ENCODE assay signal across 22 cellular contexts in genomic region chr2:224110811-224111210, GRCh38.
"Had no signal": no experiment of that assay in that cellular context is flagged by ENCODE, and none has a peak within 500 bp of the region (broad histone marks: within the 10 kb centered on the region; RNA-seq: fewer than 3 reads in every experiment).

No MANE protein-coding gene starts in this region.

- H3K9me3 Mint-ChIP-seq: type B pancreatic cell had no signal

- DNase-seq: activated CD4-positive, alpha-beta T cell treated with anti-CD3 and anti-CD28 coated beads for 1 hour; activated CD4-positive, alpha-beta T cell treated with anti-CD3 and anti-CD28 coated beads, Interleukin-2, amount 50 U/mL, for 1 hour; activated CD8-positive, alpha-beta memory T cell treated with anti-CD3 and anti-CD28 coated beads, Interleukin-2, amount 50 U/mL, for 4 hours; activated CD8-positive, alpha-beta T cell treated with anti-CD3 and anti-CD28 coated beads, Interleukin-2, amount 10 ng/mL, durations not matched to agents 7 days and 5 days; activated naive CD4-positive, alpha-beta T cell; activated naive CD8-positive, alpha-beta T cell treated with anti-CD3 and anti-CD28 coated beads for 36 hours; activated T-cell treated with anti-CD3 and anti-CD28 coated beads, Interleukin-2, amount 50 U/mL, for 24 hours; colonic mucosa; dorsolateral prefrontal cortex; effector memory CD8-positive, alpha-beta T cell; esophagus squamous epithelium; left colon; naive thymus-derived CD8-positive, alpha-beta T cell; sigmoid colon; stimulated activated CD4-positive, alpha-beta T cell treated with anti-CD3 and anti-CD28 coated beads, Interleukin-4, amount 100 ng/mL, for 1 hour; stimulated activated naive CD4-positive, alpha-beta T cell had no signal

- H3K9ac ChIP-seq: neural progenitor cell had no signal

- H2AFZ ChIP-seq: neural progenitor cell had no signal

- H3K36me3 Mint-ChIP-seq: activated naive CD8-positive, alpha-beta T cell treated with anti-CD3 and anti-CD28 coated beads for 36 hours; neural progenitor cell; type B pancreatic cell had no signal

- H3K27ac ChIP-seq: breast epithelium, colonic mucosa, dorsolateral prefrontal cortex, esophagus squamous epithelium, neural progenitor cell, sigmoid colon, thoracic aorta, vagina had no signal

- H3K4me1 ChIP-seq: breast epithelium, colonic mucosa, esophagus squamous epithelium, neural progenitor cell, sigmoid colon, vagina had no signal

- H3K27me3 ChIP-seq: breast epithelium, colonic mucosa, dorsolateral prefrontal cortex, esophagus squamous epithelium, neural progenitor cell, sigmoid colon, vagina had no signal

- H3K4me2 ChIP-seq: neural progenitor cell had no signal

- H3K27ac Mint-ChIP-seq: activated CD8-positive, alpha-beta T cell treated with anti-CD3 and anti-CD28 coated beads, Interleukin-2, amount 10 ng/mL, durations not matched to agents 7 days and 5 days; activated naive CD8-positive, alpha-beta T cell treated with anti-CD3 and anti-CD28 coated beads for 36 hours; activated T-cell treated with anti-CD3 and anti-CD28 coated beads, Interleukin-2, amount 50 U/mL, for 24 hours; activated T-helper 17 cell treated with anti-CD3 and anti-CD28 coated beads, Interleukin-2, amount 50 U/mL, for 72 hours; effector memory CD8-positive, alpha-beta T cell; naive thymus-derived CD8-positive, alpha-beta T cell; neural progenitor cell; type B pancreatic cell had no signal

- ATAC-seq: activated CD8-positive, alpha-beta T cell treated with anti-CD3 and anti-CD28 coated beads, Interleukin-2, amount 10 ng/mL, durations not matched to agents 7 days and 5 days; activated T-helper 17 cell treated with anti-CD3 and anti-CD28 coated beads, Interleukin-2, amount 50 U/mL, for 72 hours; effector memory CD8-positive, alpha-beta T cell; left colon; naive thymus-derived CD8-positive, alpha-beta T cell had no signal

- H3K36me3 ChIP-seq: breast epithelium, colonic mucosa, esophagus squamous epithelium, neural progenitor cell, sigmoid colon, thoracic aorta, vagina had no signal

- H3K4me3 ChIP-seq: breast epithelium, colonic mucosa, dorsolateral prefrontal cortex, esophagus squamous epithelium, neural progenitor cell, sigmoid colon, thoracic aorta, vagina had no signal

- H3K9me3 ChIP-seq: breast epithelium, colonic mucosa, esophagus squamous epithelium, sigmoid colon, thoracic aorta, vagina had no signal
